ENCODE assay signal across 15 cellular contexts in the genomic region with DNA sequence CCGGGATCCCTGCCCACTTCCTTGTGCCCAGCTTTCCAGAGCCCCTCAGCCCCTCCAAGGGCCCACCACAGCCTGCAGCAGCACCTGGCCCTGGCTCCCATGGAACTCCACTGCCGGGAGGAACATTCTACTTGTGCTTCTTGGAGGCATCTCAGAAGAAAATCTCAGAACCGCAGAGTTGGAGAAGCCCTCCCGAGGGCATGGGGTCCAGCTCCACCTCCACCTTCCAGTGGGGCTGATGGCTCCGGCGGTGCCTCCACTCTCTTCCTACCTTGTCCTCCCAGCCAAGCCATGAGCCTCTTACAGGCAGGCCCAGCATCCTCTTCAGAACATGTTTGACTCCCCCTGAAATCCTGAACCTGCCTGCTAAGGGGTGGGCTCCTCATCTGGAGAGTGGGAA.
DNase-seq lines count a peak whose midpoint lies in the region; ATAC-seq and TF ChIP-seq lines count a peak whose summit lies in the region.
"Had no signal": no experiment of that assay in that cellular context is flagged by ENCODE, and none has a peak within 500 bp of the region (broad histone marks: within the 10 kb centered on the region; RNA-seq: fewer than 3 reads in every experiment).

No MANE protein-coding gene starts in this region.

- H3K27me3 ChIP-seq in HCT116 (ENCODE audit: insufficient read depth, low read length), result peaks cover 3% of the 10 kb centered on the region; the same call in 1 of the 2 replicates
- no peaks in the 10 kb centered on the region for H3K27me3 ChIP-seq in adipocyte (replicated peaks; ENCODE audit: control insufficient read depth, insufficient read depth, low read length)
- no peaks in the 10 kb centered on the region for H3K27me3 ChIP-seq in smooth muscle cell (ENCODE audit: low read depth)
- H3K27me3 ChIP-seq: BLaER1 treated with 17β-estradiol and CSF1 and Interleukin-3, amounts not matched to agents 10 nM and 100 nM had no signal

- POLR2A ChIA-PET in HCT116 (lab: Charles Lee), result no interaction called here

- H3K9me2 ChIP-seq in HCT116 (ENCODE audit: insufficient read depth), result no peaks in the 10 kb centered on the region

- H3K79me2 ChIP-seq in HCT116 (ENCODE audit: insufficient read depth, low read length) (no peaks in the 10 kb centered on the region), smooth muscle cell (ENCODE audit: low read depth) (no peaks in the 10 kb centered on the region)

- H2AFZ ChIP-seq in HCT116 (ENCODE audit: low read depth, low read length, poor library complexity, severe bottlenecking), result no peak overlapping the region
- no peak overlapping the region for H2AFZ ChIP-seq in smooth muscle cell (ENCODE audit: low read depth)

- no peak for DNase-seq in HCT116 (ENCODE audit: low read depth, low spot score)
- no peak for DNase-seq in adipocyte (ENCODE audit: low read depth)
- DNase-seq in smooth muscle cell (lab: John Stamatoyannopoulos, UW; ENCODE audit: unreplicated experiment), result no peak
- DNase-seq in hepatic stellate cell (ENCODE audit: low spot score), result no peak
- no peak for DNase-seq in iPS-NIHi7 (ENCODE audit: extremely low spot score)
- DNase-seq: DMS153, MM.1S, NCI-H1105, NCI-H1694 treated with DMSO at 0.1 percent for 48 hours, NCI-H345, SHP77 treated with DMSO at 0.1 percent for 48 hours had no signal

- H3K9me3 ChIP-seq in HCT116 (ENCODE audit: control insufficient read depth in 1 of 2, insufficient read depth in 1 of 2, low read depth in 1 of 2, low read length in 2 of 2) (no peaks in the 10 kb centered on the region), adipocyte (ENCODE audit: control insufficient read depth, low read length) (no peaks in the 10 kb centered on the region), mesodermal cell (ENCODE audit: control insufficient read depth, low read length) (peaks cover 16% of the 10 kb centered on the region), smooth muscle cell (replicated peaks; ENCODE audit: low read depth) (no peaks in the 10 kb centered on the region)

- H3K27ac ChIP-seq in HCT116 (ENCODE audit: low read depth, low read length), result no peak overlapping the region
- peak overlapping the region; percentile 97 for H3K27ac ChIP-seq in mesodermal cell (ENCODE audit: low read depth, low read length, severe bottlenecking)
- H3K27ac ChIP-seq in smooth muscle cell (ENCODE audit: low read depth), result peak overlapping the region; percentile 90
- H3K27ac ChIP-seq: BLaER1 treated with 17β-estradiol and CSF1 and Interleukin-3, amounts not matched to agents 10 nM and 100 nM had no signal

- CTCF ChIA-PET in HCT116 (lab: Charles Lee), result no interaction called here

- intact Hi-C loops in HCT116 (cut with micrococcal nuclease), result no loop called here

- H3K36me3 ChIP-seq in HCT116 (ENCODE audit: control insufficient read depth in 1 of 2, insufficient read depth in 2 of 2, low read length in 2 of 2), result no peaks in the 10 kb centered on the region
- no peaks in the 10 kb centered on the region for H3K36me3 ChIP-seq in adipocyte (ENCODE audit: control insufficient read depth, insufficient read depth, low read length, severe bottlenecking)
- H3K36me3 ChIP-seq in mesodermal cell (ENCODE audit: control insufficient read depth, insufficient read depth, low read length), result no peaks in the 10 kb centered on the region
- H3K36me3 ChIP-seq in smooth muscle cell (ENCODE audit: low read depth), result no peaks in the 10 kb centered on the region
- H3K36me3 ChIP-seq: BLaER1 treated with 17β-estradiol and CSF1 and Interleukin-3, amounts not matched to agents 10 nM and 100 nM had no signal

- 83 to 88% methylated on average over 4 to 6 of the region's 6 CpGs for WGBS in mesodermal cell (ENCODE audit: insufficient coverage in 2 of 2), 2 experiments
- WGBS in smooth muscle cell (ENCODE audit: low lambda C conversion rate), result 96% methylated on average over 6 of the region's 6 CpGs

- no peak for TF ChIP-seq POLR2A in HCT116 (IDR thresholded peaks at IDR 0.05; ENCODE audit: borderline replicate concordance, extremely low read depth, insufficient read depth, insufficient read length)

- peaks cover 30% of the 10 kb centered on the region for H3F3A ChIP-seq in smooth muscle cell (ENCODE audit: low read depth)

- BruUV-seq in HCT116 (replicated peaks; lab: Mats Ljungman, UMichigan), result no TSS peak

- H3K4me1 ChIP-seq in HCT116 (ENCODE audit: control insufficient read depth in 1 of 2, insufficient read depth in 2 of 2, low read length in 2 of 2), result peaks cover 10 to 30% of the 10 kb centered on the region in 2 experiments
- peaks cover 65% of the 10 kb centered on the region for H3K4me1 ChIP-seq in adipocyte (ENCODE audit: control insufficient read depth, insufficient read depth, low read length)
- H3K4me1 ChIP-seq in mesodermal cell (ENCODE audit: control insufficient read depth, insufficient read depth, low read length, poor library complexity, severe bottlenecking), result peaks cover 58% of the 10 kb centered on the region
- H3K4me1 ChIP-seq in smooth muscle cell (ENCODE audit: low read depth), result peaks cover 17% of the 10 kb centered on the region

- H3K4me3 ChIP-seq in HCT116 (replicated peaks in 1 of 2; ENCODE audit: low read depth in 1 of 2, low read length in 2 of 2), result no peak overlapping the region
- H3K4me3 ChIP-seq in adipocyte (ENCODE audit: low read length), result peak overlapping the region; percentile 51
- no peak overlapping the region for H3K4me3 ChIP-seq in mesodermal cell (ENCODE audit: extremely low read depth, insufficient read depth, low read length, poor library complexity, severe bottlenecking)
- H3K4me3 ChIP-seq in smooth muscle cell, result no peak overlapping the region
- H3K4me3 ChIP-seq: BLaER1 treated with 17β-estradiol and CSF1 and Interleukin-3, amounts not matched to agents 10 nM and 100 nM had no signal

- peak overlapping the region; percentile 75; the same call in 1 of the 2 replicates for H3K4me2 ChIP-seq in HCT116 (ENCODE audit: low read length)
- H3K4me2 ChIP-seq in smooth muscle cell, result peak overlapping the region; percentile 72
- H3K4me2 ChIP-seq: BLaER1 treated with 17β-estradiol and CSF1 and Interleukin-3, amounts not matched to agents 10 nM and 100 nM had no signal

- TF ChIP-seq RAD21 in HCT116 (IDR thresholded peaks at IDR 0.05; ENCODE audit: low read depth), result no peak

- ATAC-seq in HCT116 (no peak), HG03521 (IDR thresholded peaks at IDR 0.05; ENCODE audit: unreplicated experiment) (no peak), HG02970 (IDR thresholded peaks at IDR 0.05; ENCODE audit: low FRiP score, unreplicated experiment) (no peak)

- RAD21 ChIA-PET in HCT116 (lab: Charles Lee; ENCODE audit: low non-redundant PET in 1 of 2, low total read pairs in 2 of 2, uncharacterized antibody in 2 of 2, unreplicated experiment in 2 of 2), result no interaction called here

- H4K20me1 ChIP-seq in HCT116 (ENCODE audit: insufficient read depth) (no peaks in the 10 kb centered on the region), smooth muscle cell (ENCODE audit: low read depth) (no peaks in the 10 kb centered on the region)
- H4K20me1 ChIP-seq: BLaER1 treated with 17β-estradiol and CSF1 and Interleukin-3, amounts not matched to agents 10 nM and 100 nM had no signal

- H3K9ac ChIP-seq in HCT116 (ENCODE audit: low read length) (no peak overlapping the region), adipocyte (ENCODE audit: low read length) (peak overlapping the region; percentile 77), smooth muscle cell (ENCODE audit: low read depth) (peak overlapping the region; percentile 39)
- H3K9ac ChIP-seq: BLaER1 treated with 17β-estradiol and CSF1 and Interleukin-3, amounts not matched to agents 10 nM and 100 nM had no signal

- TF ChIP-seq CTCF in HCT116 (IDR thresholded peaks at IDR 0.05 in 2 of 3, conservative IDR thresholded peaks at IDR 0.05 in 1 of 3; ENCODE audit: borderline replicate concordance in 1 of 3, insufficient read depth in 1 of 3, low read depth in 2 of 3, low read length in 2 of 3) (no peak), smooth muscle cell (IDR thresholded peaks at IDR 0.05; ENCODE audit: borderline replicate concordance, insufficient read depth, poor library complexity, severe bottlenecking) (no peak)

TF ChIP-seq in HCT116, 20 proteins besides CTCF, POLR2A, EP300 and RAD21:
- no peak for TF ChIP-seq EZH2phosphoT487 (IDR thresholded peaks at IDR 0.05; ENCODE audit: borderline replicate concordance)
- no peak for TF ChIP-seq SP1 (IDR thresholded peaks at IDR 0.05; ENCODE audit: low read depth)
- no peak for TF ChIP-seq ZNF274 (IDR thresholded peaks at IDR 0.05; ENCODE audit: low read depth, low read length)
